9 cellular contexts compared by ENCODE assay signal in the genomic region with DNA sequence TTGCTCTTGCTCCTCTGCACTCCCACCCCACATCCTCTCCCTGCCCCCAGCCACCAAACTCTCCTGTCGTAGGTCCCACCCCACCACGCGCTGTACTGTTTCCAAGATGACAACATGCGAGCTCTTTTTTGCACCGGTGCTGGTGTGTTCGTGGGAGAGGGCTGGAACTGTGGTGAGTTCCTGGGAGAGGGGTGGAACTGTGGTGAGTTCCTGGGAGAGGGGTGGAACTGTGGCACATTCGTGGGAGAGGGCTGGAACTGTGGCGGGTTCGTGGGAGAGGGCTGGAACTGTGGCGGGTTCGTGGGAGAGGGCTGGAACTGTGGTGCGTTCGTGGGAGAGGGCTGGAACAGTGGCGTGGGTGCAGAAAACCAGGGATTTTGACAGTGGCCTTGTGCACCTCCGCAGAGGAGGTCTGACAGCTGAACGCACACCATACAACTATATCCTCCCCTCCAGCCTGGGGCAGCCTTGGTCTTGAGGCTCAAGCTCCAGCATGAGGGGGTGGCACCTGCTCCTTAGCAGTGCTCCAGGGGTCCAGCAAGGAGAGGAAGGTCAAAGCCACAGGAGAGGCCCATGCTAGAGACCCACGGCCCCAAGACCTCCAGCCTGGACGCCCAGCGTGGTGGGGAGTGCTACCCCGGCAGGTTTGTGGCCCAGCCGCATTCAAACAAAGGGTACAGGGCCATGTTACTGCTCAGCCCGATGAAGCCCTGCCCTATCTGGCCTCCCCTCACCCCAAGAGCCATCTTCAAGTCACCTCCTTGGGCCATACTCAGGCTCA. TPM values are rescaled to one million over a fixed set of nuclear protein-coding genes. Genes with fewer than 3 reads are reported as not detected.
DNase-seq lines count a peak whose midpoint lies in the region; ATAC-seq and TF ChIP-seq lines count a peak whose summit lies in the region.
"Had no signal": no experiment of that assay in that cellular context is flagged by ENCODE, and none has a peak within 500 bp of the region (broad histone marks: within the 10 kb centered on the region; RNA-seq: fewer than 3 reads in every experiment).

No MANE protein-coding gene starts in this region.

- no peaks in the 10 kb centered on the region for H3K27me3 ChIP-seq in IMR-90 (ENCODE audit: control insufficient read depth, insufficient read depth, low read length)
- H3K27me3 ChIP-seq in endodermal cell (ENCODE audit: control insufficient read depth, insufficient read depth, low read length, poor library complexity, severe bottlenecking) = no peaks in the 10 kb centered on the region
- no peaks in the 10 kb centered on the region for H3K27me3 ChIP-seq in neuronal stem cell (ENCODE audit: control insufficient read depth in 3 of 3, insufficient read depth in 3 of 3, low read depth in 1 of 3, low read length in 3 of 3)
- H3K27me3 ChIP-seq in aorta (ENCODE audit: control insufficient read depth in 1 of 2, insufficient read depth in 2 of 2, low read length in 1 of 2) = no peaks in the 10 kb centered on the region

- H3K27ac ChIP-seq in IMR-90 (ENCODE audit: insufficient read depth, low read length) = peak overlapping the region; percentile 2
- H3K27ac ChIP-seq in endodermal cell (ENCODE audit: low read depth, low read length) = no peak overlapping the region
- H3K27ac ChIP-seq in neuronal stem cell (replicated peaks; ENCODE audit: low read length) = no peak overlapping the region
- peak overlapping the region in 1 of 2 donors; percentile 70 for H3K27ac ChIP-seq in aorta (ENCODE audit: low read depth in 1 of 2, low read length in 2 of 2)

- H3K9me1 ChIP-seq in IMR-90 (ENCODE audit: insufficient read depth, low read length) = peaks cover 81% of the 10 kb centered on the region

- no TSS peak for BruUV-seq in IMR-90 (replicated peaks; lab: Mats Ljungman, UMichigan)

- intact Hi-C loops in CD14-positive monocyte (cut with micrococcal nuclease) = loop anchor here in 1 of 2 donors (10.0 kb wide), 1 partner anchor 244 kb away; no protein-coding TSS in a partner anchor
- intact Hi-C loops in IMR-90 (cut with micrococcal nuclease) = no loop called here
- intact Hi-C loops in aorta (cut with DNase I) = loop anchor here in 1 of 2 donors (5.0 kb wide), 1 partner anchor 38 kb away; no protein-coding TSS in a partner anchor

- 0 out of 2 replicates have a peak overlapping the region, but pooled peaks have one; percentile 8 for H3K4ac ChIP-seq in IMR-90 (ENCODE audit: low read depth, low read length)
- H3K4ac ChIP-seq in neuronal stem cell (ENCODE audit: low read length) = no peak overlapping the region

- H3K4me1 ChIP-seq in IMR-90 (ENCODE audit: control insufficient read depth, insufficient read depth, low read length) (peaks cover 57% of the 10 kb centered on the region), endodermal cell (ENCODE audit: control insufficient read depth, insufficient read depth, low read length) (peaks cover 8% of the 10 kb centered on the region), neuronal stem cell (ENCODE audit: control insufficient read depth in 2 of 2, insufficient read depth in 1 of 2, low read depth in 1 of 2, low read length in 2 of 2) (peaks cover 0 to 15% of the 10 kb centered on the region in 2 donors), aorta (ENCODE audit: control insufficient read depth in 1 of 2, insufficient read depth in 2 of 2, low read length in 2 of 2) (peaks cover 0 to 5% of the 10 kb centered on the region in 2 donors)

- peaks cover 0 to 1% (median 0%) of the 10 kb centered on the region in 3 donors for H3K27me3 Mint-ChIP-seq in CD14-positive monocyte (ENCODE audit: low read depth in 3 of 3)
- H3K27me3 Mint-ChIP-seq in endodermal cell (ENCODE audit: insufficient read depth) = no peaks in the 10 kb centered on the region

- peaks cover 54% of the 10 kb centered on the region for H3K36me3 ChIP-seq in IMR-90 (ENCODE audit: control insufficient read depth, insufficient read depth, low read length)
- peaks cover 70% of the 10 kb centered on the region for H3K36me3 ChIP-seq in endodermal cell (ENCODE audit: control insufficient read depth, insufficient read depth, low read length)
- peaks cover 3 to 19% of the 10 kb centered on the region in 2 donors for H3K36me3 ChIP-seq in neuronal stem cell (replicated peaks in 1 of 2; ENCODE audit: control insufficient read depth in 2 of 2, insufficient read depth in 2 of 2, low read length in 2 of 2)
- H3K36me3 ChIP-seq in aorta (ENCODE audit: control insufficient read depth in 1 of 2, insufficient read depth in 2 of 2, low read length in 1 of 2) = peaks cover 2% of the 10 kb centered on the region in 2 donors

- DNase-seq in CD14-positive monocyte (ENCODE audit: low spot score) (no peak), IMR-90 (no peak), endodermal cell (no peak), neuronal stem cell (ENCODE audit: low spot score) (no peak), aorta (no peak)
- DNase-seq: NCI-H2081 treated with DMSO at 0.1 percent for 48 hours had no signal

- H4K20me1 ChIP-seq in IMR-90 (ENCODE audit: insufficient read depth, low read length) = peaks cover 100% of the 10 kb centered on the region

- H3K9ac ChIP-seq in IMR-90 (ENCODE audit: low read depth, low read length) (no peak overlapping the region), endodermal cell (ENCODE audit: extremely low read depth, low read length, poor library complexity, severe bottlenecking) (no peak overlapping the region), neuronal stem cell (ENCODE audit: low read depth, low read length, poor library complexity) (no peak overlapping the region)

- no peak overlapping the region for H3K23ac ChIP-seq in IMR-90 (ENCODE audit: low read depth, low read length)
- H3K23ac ChIP-seq in neuronal stem cell (ENCODE audit: low read depth, low read length, poor library complexity) = no peak overlapping the region

- H3K9me3 Mint-ChIP-seq in CD14-positive monocyte = peaks cover 4 to 20% (median 9%) of the 10 kb centered on the region in 7 donors
- no peaks in the 10 kb centered on the region for H3K9me3 Mint-ChIP-seq in endodermal cell

- H3K18ac ChIP-seq in IMR-90 (ENCODE audit: low read depth, low read length) (no peak overlapping the region), neuronal stem cell (ENCODE audit: low read length) (peak overlapping the region; percentile 23)

- CTCF ChIA-PET in IMR-90 (lab: Yijun Ruan, JAX) = no interaction called here

- POLR2A ChIA-PET in IMR-90 (lab: Charles Lee; ENCODE audit: unreplicated experiment) = no interaction called here

- H3K9me3 ChIP-seq in IMR-90 (ENCODE audit: control insufficient read depth, insufficient read depth, low read length) (no peaks in the 10 kb centered on the region), endodermal cell (ENCODE audit: control insufficient read depth, low read length) (peaks cover 6% of the 10 kb centered on the region), neuronal stem cell (replicated peaks in 1 of 2; ENCODE audit: control insufficient read depth in 2 of 2, insufficient read depth in 1 of 2, low read depth in 1 of 2, low read length in 2 of 2) (peaks cover 0 to 11% of the 10 kb centered on the region in 2 donors), aorta (ENCODE audit: control insufficient read depth, low read length) (no peaks in the 10 kb centered on the region)

- H2BK5ac ChIP-seq in IMR-90 (ENCODE audit: low read depth, low read length, poor library complexity, severe bottlenecking) (peak overlapping the region; percentile 38), neuronal stem cell (ENCODE audit: low read length) (no peak overlapping the region)

- H3K4me3 ChIP-seq in IMR-90 (ENCODE audit: insufficient read depth, low read depth, low read length) = no peak overlapping the region
- no peak overlapping the region for H3K4me3 ChIP-seq in endodermal cell (ENCODE audit: low read length)
- no peak overlapping the region for H3K4me3 ChIP-seq in neuronal stem cell (ENCODE audit: low read length in 2 of 2)
- no peak overlapping the region for H3K4me3 ChIP-seq in aorta (ENCODE audit: low read length in 2 of 2)

- H3K14ac ChIP-seq in IMR-90 (replicated peaks; ENCODE audit: low read depth, low read length) (no peak overlapping the region; the same call in 1 of the 2 replicates), neuronal stem cell (ENCODE audit: low read length) (no peak overlapping the region)

- 83% methylated on average over 4 of the region's 22 CpGs; no CpG with 5 or more reads in 1 of the 2 experiments for WGBS in IMR-90 (ENCODE audit: extremely low coverage in 2 of 2, insufficient read length in 1 of 2), 2 experiments
- 95 to 97% methylated on average over 7 to 22 of the region's 22 CpGs for WGBS in endodermal cell (ENCODE audit: insufficient coverage in 1 of 2, insufficient read length in 1 of 2), 2 experiments
- no CpG with 5 or more reads among the region's 22 CpGs for WGBS in neuronal stem cell (ENCODE audit: extremely low coverage in 2 of 2, insufficient read length in 2 of 2, insufficient replicate concordance in 1 of 2), 2 donors
- WGBS in aorta, 2 donors = 29 to 32% methylated on average over 22 of the region's 22 CpGs

- H3K4me2 ChIP-seq in IMR-90 (ENCODE audit: low read depth, low read length) = no peak overlapping the region
- no peak overlapping the region for H3K4me2 ChIP-seq in neuronal stem cell (ENCODE audit: insufficient read depth, low read length, poor library complexity, severe bottlenecking)

- no peak overlapping the region for H2AK9ac ChIP-seq in IMR-90 (replicated peaks; ENCODE audit: low read depth, low read length, poor library complexity)

- no peak overlapping the region for H4K5ac ChIP-seq in IMR-90 (ENCODE audit: low read depth, low read length)

- dilution Hi-C loops in IMR-90 (cut with HindIII; ENCODE audit: low sequenced_read_pairs, unreplicated experiment) = no loop called here

- H2AFZ ChIP-seq in IMR-90 (replicated peaks; ENCODE audit: low read length, poor library complexity) (no peak overlapping the region), neuronal stem cell (ENCODE audit: low read length) (no peak overlapping the region)

- TF ChIP-seq POLR2A in IMR-90 (IDR thresholded peaks at IDR 0.05; ENCODE audit: low read depth, low read length) = no peak

- no peak overlapping the region for H3K56ac ChIP-seq in IMR-90 (ENCODE audit: extremely low read depth, insufficient read depth, low read length)

- H3K79me1 ChIP-seq in IMR-90 (ENCODE audit: low read depth in 1 of 2, low read length in 2 of 2) = peaks cover 5 to 93% of the 10 kb centered on the region in 2 experiments; a peak in 3 of 4 replicates
- no peaks in the 10 kb centered on the region for H3K79me1 ChIP-seq in neuronal stem cell (ENCODE audit: low read depth, low read length)

- H2BK120ac ChIP-seq in IMR-90 (ENCODE audit: low read depth, low read length) = no peak overlapping the region
- H2BK120ac ChIP-seq in neuronal stem cell (ENCODE audit: low read depth, low read length) = no peak overlapping the region

- TF ChIP-seq CTCF in CD14-positive monocyte (IDR thresholded peaks at IDR 0.05) (no peak), IMR-90 (conservative IDR thresholded peaks at IDR 0.05; ENCODE audit: low read depth, low read length) (no peak), endodermal cell (conservative IDR thresholded peaks at IDR 0.05) (no peak)

- H3K4me1 Mint-ChIP-seq in CD14-positive monocyte (peaks cover 92% of the 10 kb centered on the region), endodermal cell (peaks cover 27% of the 10 kb centered on the region)

- H2BK15ac ChIP-seq in IMR-90 (ENCODE audit: low read depth, low read length) = no peak overlapping the region
- H2BK15ac ChIP-seq in neuronal stem cell (ENCODE audit: low read length) = no peak overlapping the region

- ATAC-seq in IMR-90 (ENCODE audit: low read depth) (no peak), HG03571 (IDR thresholded peaks at IDR 0.05; ENCODE audit: unreplicated experiment) (no peak), HG03342 (IDR thresholded peaks at IDR 0.05; ENCODE audit: unreplicated experiment) (no peak), GM18511 (IDR thresholded peaks at IDR 0.05; ENCODE audit: unreplicated experiment) (no peak), aorta (ENCODE audit: low FRiP score) (no peak)

- H2AK5ac ChIP-seq in IMR-90 (ENCODE audit: low read depth, low read length) (no peak overlapping the region), neuronal stem cell (ENCODE audit: low read depth, low read length) (no peak overlapping the region)

- no peak overlapping the region for H4K91ac ChIP-seq in IMR-90 (ENCODE audit: insufficient read depth, low read depth, low read length)
- H4K91ac ChIP-seq in neuronal stem cell (ENCODE audit: low read depth, low read length, poor library complexity) = no peak overlapping the region

- H4K8ac ChIP-seq in IMR-90 (ENCODE audit: low read depth in 2 of 2, low read length in 2 of 2) (0 out of 4 replicates have a peak overlapping the region, but pooled peaks of 1 of the 2 experiments have one; percentile 1), neuronal stem cell (ENCODE audit: low read depth, low read length) (no peak overlapping the region)

- peak overlapping the region; percentile 57 to 65 for H3K4me3 Mint-ChIP-seq in CD14-positive monocyte
- H3K4me3 Mint-ChIP-seq in endodermal cell = no peak overlapping the region

- H2BK12ac ChIP-seq in neuronal stem cell (ENCODE audit: low read length) = no peak overlapping the region

- TF ChIP-seq RAD21 in IMR-90 (IDR thresholded peaks at IDR 0.05; ENCODE audit: low read length) = no peak

- peaks cover 29 to 53% of the 10 kb centered on the region in 2 donors for H3K36me3 Mint-ChIP-seq in CD14-positive monocyte
- H3K36me3 Mint-ChIP-seq in endodermal cell (ENCODE audit: low read depth) = peaks cover 28% of the 10 kb centered on the region

- no peak overlapping the region for H2BK20ac ChIP-seq in IMR-90 (ENCODE audit: low read depth, low read length)

- in situ Hi-C loops in IMR-90 (cut with MboI; ENCODE audit: low sequenced_read_pairs) = no loop called here

- H3K27ac Mint-ChIP-seq in CD14-positive monocyte (peak overlapping the region; percentile 97 to 99 (median 99)), endodermal cell (peak overlapping the region; percentile 78)

RNA-seq across cellular contexts. Expression of gene ACTN1, which starts 50.1 kb away (rescaled TPM):
- polyA plus RNA-seq in CD14-positive monocyte (10 to 100 TPM; 41.4 to 75.0 TPM), IMR-90 (2012; rRNA removed) (766 and 895 TPM in 2 replicates), aorta (100 to 1,000 TPM in 1 of 2 donors, 10 to 100 TPM in 1; 82.0 to 378 TPM)
- total RNA-seq in IMR-90 (2012; rRNA removed) (648 and 684 TPM in 2 replicates), endodermal cell (100 to 1,000 TPM; 190 to 275 TPM), aorta (1,000 to 10,000 TPM in 1 of 2 donors, 100 to 1,000 TPM in 1; 883 to 1,590 TPM)
- polyA plus RNA-seq in IMR-90 (2012; cell fraction: cytosol; rRNA removed) = 676 and 750 TPM in 2 replicates
- polyA plus RNA-seq in IMR-90 (2012; cell fraction: nucleus; rRNA removed; ENCODE audit: low replicate concordance) = 1,803 and 1,926 TPM in 2 replicates
- polyA plus RNA-seq in endodermal cell (2013, experiment 1 of 2) = 115 TPM
- polyA plus RNA-seq in endodermal cell (2013, experiment 2 of 2) = 126 TPM
- 88.8 TPM for polyA plus RNA-seq in neuronal stem cell (2013, experiment 1 of 2)
- polyA plus RNA-seq in neuronal stem cell (2013, experiment 2 of 2) = 87.0 TPM
